ENCODE assay signal across 24 cellular contexts in the genomic region with DNA sequence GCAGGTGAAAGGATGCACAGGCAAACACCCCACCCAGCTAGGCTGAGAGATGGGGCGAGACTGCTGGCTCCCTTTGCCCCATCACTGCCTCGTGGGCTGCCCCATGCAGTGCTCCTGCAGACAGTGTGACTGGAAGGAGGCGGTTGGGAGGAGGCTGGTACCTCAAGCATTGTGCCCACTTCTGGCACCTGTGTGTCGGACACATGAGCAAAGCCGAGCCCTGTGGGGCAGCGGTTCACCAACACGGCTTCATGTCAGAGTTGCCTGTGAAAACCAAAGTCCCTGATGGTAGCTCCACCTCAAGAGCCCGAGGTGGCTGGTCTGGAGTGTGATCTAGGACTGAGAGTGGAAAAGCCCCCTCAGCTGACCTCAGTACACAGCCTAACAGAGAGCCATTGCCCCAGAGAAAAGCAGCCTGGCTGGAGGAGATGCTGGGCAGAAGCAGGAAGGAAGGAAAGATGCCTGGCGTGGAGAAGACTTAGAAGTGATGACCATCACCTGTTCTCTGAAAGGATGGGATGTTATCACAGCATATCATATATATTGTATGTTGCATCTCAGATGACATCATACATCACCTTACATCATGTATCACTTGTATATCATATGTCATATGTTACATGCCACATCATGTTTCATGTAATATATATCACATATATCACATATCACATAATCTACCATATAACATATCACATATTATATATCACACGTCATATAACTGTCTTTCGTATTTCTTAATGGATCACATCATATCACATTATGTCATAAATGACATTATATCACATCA.
"Had no signal": no experiment of that assay in that cellular context is flagged by ENCODE, and none has a peak within 500 bp of the region (broad histone marks: within the 10 kb centered on the region; RNA-seq: fewer than 3 reads in every experiment).

No MANE protein-coding gene starts in this region.

- H3K4me1 ChIP-seq: colonic mucosa, neural progenitor cell, tibial artery had no signal

- H3K4me2 ChIP-seq: neural progenitor cell had no signal

- H3K9me3 ChIP-seq: colonic mucosa, heart right ventricle, psoas muscle, tibial artery had no signal

- H3K27me3 Mint-ChIP-seq: activated T-cell treated with anti-CD3 and anti-CD28 coated beads, Interleukin-2, amount 50 U/mL, for 24 hours; activated T-helper 17 cell treated with anti-CD3 and anti-CD28 coated beads, Interleukin-2, amount 50 U/mL, for 72 hours had no signal

- H3K27me3 ChIP-seq: colonic mucosa, dorsolateral prefrontal cortex, heart right ventricle, neural progenitor cell, tibial artery had no signal

- H3K9me3 Mint-ChIP-seq: activated naive CD4-positive, alpha-beta T cell treated with anti-CD3 and anti-CD28 coated beads, Interleukin-2, amount 50 U/mL, for 72 hours; activated T-cell treated with anti-CD3 and anti-CD28 coated beads, Interleukin-2, amount 50 U/mL, for 24 hours; central memory CD8-positive, alpha-beta T cell; naive thymus-derived CD8-positive, alpha-beta T cell; neural progenitor cell had no signal

- H3K36me3 ChIP-seq: colonic mucosa, heart right ventricle, neural progenitor cell, tibial artery had no signal

- DNase-seq: activated CD4-positive, alpha-beta T cell treated with anti-CD3 and anti-CD28 coated beads, Interleukin-2, amount 50 U/mL, for 1 hour; activated CD8-positive, alpha-beta T cell treated with anti-CD3 and anti-CD28 coated beads, Interleukin-2, amount 10 ng/mL, durations not matched to agents 7 days and 5 days; activated T-cell treated with anti-CD3 and anti-CD28 coated beads, Interleukin-2, amount 50 U/mL, for 24 hours; colonic mucosa; dorsolateral prefrontal cortex; foreskin fibroblast; naive thymus-derived CD8-positive, alpha-beta T cell; psoas muscle; right cardiac atrium; stimulated activated CD4-positive, alpha-beta T cell treated with anti-CD3 and anti-CD28 coated beads, Interleukin-12 subunit alpha, Interleukin-12 subunit beta, amount 100 ng/mL, for 4 hours; stimulated activated CD4-positive, alpha-beta T cell treated with anti-CD3 and anti-CD28 coated beads, Interleukin-4, amount 100 ng/mL, for 4 hours; stimulated activated naive CD8-positive, alpha-beta T cell treated with anti-CD3 and anti-CD28 coated beads, Interleukin-15, Interleukin-2, amounts not matched to agents 100 U/mL and 50 U/mL, for 24 hours; substantia nigra; SW 1271; T-helper 2 cell had no signal

- H3K4me1 Mint-ChIP-seq: central memory CD8-positive, alpha-beta T cell; neural progenitor cell had no signal

- FAIRE-seq: astrocyte had no signal

- ATAC-seq: activated CD8-positive, alpha-beta T cell treated with anti-CD3 and anti-CD28 coated beads, Interleukin-2, amount 10 ng/mL, durations not matched to agents 7 days and 5 days; activated naive CD4-positive, alpha-beta T cell treated with anti-CD3 and anti-CD28 coated beads, Interleukin-2, amount 50 U/mL, for 72 hours; activated T-helper 17 cell treated with anti-CD3 and anti-CD28 coated beads, Interleukin-2, amount 50 U/mL, for 72 hours; heart right ventricle; left lobe of liver; naive thymus-derived CD8-positive, alpha-beta T cell; psoas muscle; right cardiac atrium; stimulated activated naive CD8-positive, alpha-beta T cell treated with anti-CD3 and anti-CD28 coated beads, Interleukin-15, Interleukin-2, amounts not matched to agents 100 U/mL and 50 U/mL, for 24 hours had no signal

- H3K36me3 Mint-ChIP-seq: activated naive CD4-positive, alpha-beta T cell treated with anti-CD3 and anti-CD28 coated beads, Interleukin-2, amount 50 U/mL, for 72 hours; naive thymus-derived CD8-positive, alpha-beta T cell had no signal

- H3K27ac ChIP-seq: colonic mucosa, dorsolateral prefrontal cortex, heart right ventricle, neural progenitor cell, psoas muscle, tibial artery had no signal

- H3K4me3 Mint-ChIP-seq: activated CD8-positive, alpha-beta T cell treated with anti-CD3 and anti-CD28 coated beads, Interleukin-2, amount 10 ng/mL, durations not matched to agents 7 days and 5 days; activated T-cell treated with anti-CD3 and anti-CD28 coated beads, Interleukin-2, amount 50 U/mL, for 24 hours; activated T-helper 17 cell treated with anti-CD3 and anti-CD28 coated beads, Interleukin-2, amount 50 U/mL, for 72 hours; central memory CD8-positive, alpha-beta T cell; naive thymus-derived CD8-positive, alpha-beta T cell; neural progenitor cell had no signal

- H3K27ac Mint-ChIP-seq: activated CD8-positive, alpha-beta T cell treated with anti-CD3 and anti-CD28 coated beads, Interleukin-2, amount 10 ng/mL, durations not matched to agents 7 days and 5 days; activated naive CD4-positive, alpha-beta T cell treated with anti-CD3 and anti-CD28 coated beads, Interleukin-2, amount 50 U/mL, for 72 hours; activated T-cell treated with anti-CD3 and anti-CD28 coated beads, Interleukin-2, amount 50 U/mL, for 24 hours; activated T-helper 17 cell treated with anti-CD3 and anti-CD28 coated beads, Interleukin-2, amount 50 U/mL, for 72 hours; neural progenitor cell had no signal

- H3K4me3 ChIP-seq: colonic mucosa, dorsolateral prefrontal cortex, heart right ventricle, lung, neural progenitor cell, psoas muscle, tibial artery had no signal
